ENCODE assay signal across 1 cellular context in the genomic region with DNA sequence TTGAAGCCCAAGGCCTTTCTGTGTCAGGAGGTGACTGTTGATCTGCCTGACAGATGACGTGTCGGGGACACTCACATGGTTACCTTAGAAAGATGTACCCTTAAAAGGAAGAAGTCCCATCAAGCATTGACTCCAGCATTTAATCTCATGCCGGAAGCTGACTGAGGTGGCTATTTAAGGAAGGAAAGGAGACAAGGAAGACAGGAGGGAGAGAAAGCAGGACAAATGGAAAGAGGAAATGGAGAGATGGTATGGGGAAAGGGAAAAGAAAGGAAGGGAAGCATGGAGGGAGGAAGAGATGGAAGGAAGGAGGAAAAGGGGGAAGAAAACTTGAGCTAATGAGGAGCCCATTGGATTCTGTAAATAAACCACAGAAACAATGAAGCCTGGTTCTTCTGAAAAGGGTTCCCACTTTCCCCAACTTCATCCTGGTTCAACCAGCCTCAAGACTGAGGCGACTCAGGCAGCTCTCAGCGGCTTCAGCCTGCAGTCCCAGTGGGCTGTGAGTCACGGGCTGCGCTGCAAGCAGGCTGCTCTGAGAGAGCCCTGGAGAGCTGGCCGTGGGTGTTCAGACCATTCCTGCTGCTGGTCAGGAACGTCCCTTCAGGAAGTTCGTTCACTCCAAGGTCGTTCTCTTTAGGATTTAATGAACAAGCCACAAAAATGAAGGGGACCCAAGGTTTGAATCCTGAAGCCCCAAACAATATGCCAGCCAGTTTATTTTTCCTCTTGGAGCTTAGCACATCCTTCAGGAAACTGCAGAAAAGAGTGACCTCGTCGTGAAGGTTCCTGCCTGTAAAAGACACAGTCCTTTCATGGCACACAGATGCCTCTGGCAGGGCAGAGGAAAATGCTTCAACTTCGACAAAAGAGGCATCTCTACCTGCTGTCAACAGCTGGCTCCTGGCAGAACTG.
TF ChIP-seq lines count a peak whose summit lies in the region.

No MANE protein-coding gene starts in this region.

TF ChIP-seq in HepG2, 621 proteins besides CTCF, POLR2A, EP300 and RAD21 (continued from another document):
- TF ChIP-seq, protein P1, sequence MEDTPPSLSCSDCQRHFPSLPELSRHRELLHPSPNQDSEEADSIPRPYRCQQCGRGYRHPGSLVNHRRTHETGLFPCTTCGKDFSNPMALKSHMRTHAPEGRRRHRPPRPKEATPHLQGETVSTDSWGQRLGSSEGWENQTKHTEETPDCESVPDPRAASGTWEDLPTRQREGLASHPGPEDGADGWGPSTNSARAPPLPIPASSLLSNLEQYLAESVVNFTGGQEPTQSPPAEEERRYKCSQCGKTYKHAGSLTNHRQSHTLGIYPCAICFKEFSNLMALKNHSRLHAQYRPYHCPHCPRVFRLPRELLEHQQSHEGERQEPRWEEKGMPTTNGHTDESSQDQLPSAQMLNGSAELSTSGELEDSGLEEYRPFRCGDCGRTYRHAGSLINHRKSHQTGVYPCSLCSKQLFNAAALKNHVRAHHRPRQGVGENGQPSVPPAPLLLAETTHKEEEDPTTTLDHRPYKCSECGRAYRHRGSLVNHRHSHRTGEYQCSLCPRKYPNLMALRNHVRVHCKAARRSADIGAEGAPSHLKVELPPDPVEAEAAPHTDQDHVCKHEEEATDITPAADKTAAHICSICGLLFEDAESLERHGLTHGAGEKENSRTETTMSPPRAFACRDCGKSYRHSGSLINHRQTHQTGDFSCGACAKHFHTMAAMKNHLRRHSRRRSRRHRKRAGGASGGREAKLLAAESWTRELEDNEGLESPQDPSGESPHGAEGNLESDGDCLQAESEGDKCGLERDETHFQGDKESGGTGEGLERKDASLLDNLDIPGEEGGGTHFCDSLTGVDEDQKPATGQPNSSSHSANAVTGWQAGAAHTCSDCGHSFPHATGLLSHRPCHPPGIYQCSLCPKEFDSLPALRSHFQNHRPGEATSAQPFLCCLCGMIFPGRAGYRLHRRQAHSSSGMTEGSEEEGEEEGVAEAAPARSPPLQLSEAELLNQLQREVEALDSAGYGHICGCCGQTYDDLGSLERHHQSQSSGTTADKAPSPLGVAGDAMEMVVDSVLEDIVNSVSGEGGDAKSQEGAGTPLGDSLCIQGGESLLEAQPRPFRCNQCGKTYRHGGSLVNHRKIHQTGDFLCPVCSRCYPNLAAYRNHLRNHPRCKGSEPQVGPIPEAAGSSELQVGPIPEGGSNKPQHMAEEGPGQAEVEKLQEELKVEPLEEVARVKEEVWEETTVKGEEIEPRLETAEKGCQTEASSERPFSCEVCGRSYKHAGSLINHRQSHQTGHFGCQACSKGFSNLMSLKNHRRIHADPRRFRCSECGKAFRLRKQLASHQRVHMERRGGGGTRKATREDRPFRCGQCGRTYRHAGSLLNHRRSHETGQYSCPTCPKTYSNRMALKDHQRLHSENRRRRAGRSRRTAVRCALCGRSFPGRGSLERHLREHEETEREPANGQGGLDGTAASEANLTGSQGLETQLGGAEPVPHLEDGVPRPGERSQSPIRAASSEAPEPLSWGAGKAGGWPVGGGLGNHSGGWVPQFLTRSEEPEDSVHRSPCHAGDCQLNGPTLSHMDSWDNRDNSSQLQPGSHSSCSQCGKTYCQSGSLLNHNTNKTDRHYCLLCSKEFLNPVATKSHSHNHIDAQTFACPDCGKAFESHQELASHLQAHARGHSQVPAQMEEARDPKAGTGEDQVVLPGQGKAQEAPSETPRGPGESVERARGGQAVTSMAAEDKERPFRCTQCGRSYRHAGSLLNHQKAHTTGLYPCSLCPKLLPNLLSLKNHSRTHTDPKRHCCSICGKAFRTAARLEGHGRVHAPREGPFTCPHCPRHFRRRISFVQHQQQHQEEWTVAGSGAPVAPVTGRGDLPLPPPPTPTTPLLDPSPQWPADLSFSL (CRISPR knock-in tag; IDR thresholded peaks at IDR 0.05): no peak
- TF ChIP-seq ZNF550 (CRISPR knock-in tag; IDR thresholded peaks at IDR 0.05; ENCODE audit: borderline replicate concordance) (no peak), ZNF572 (CRISPR knock-in tag; IDR thresholded peaks at IDR 0.05) (no peak), XBP1 (CRISPR knock-in tag; IDR thresholded peaks at IDR 0.05) (no peak), TOE1 (CRISPR knock-in tag; IDR thresholded peaks at IDR 0.05) (no peak), FOSL1 (CRISPR knock-in tag; IDR thresholded peaks at IDR 0.05; ENCODE audit: borderline replicate concordance) (no peak), POLR2AphosphoS2 (IDR thresholded peaks at IDR 0.05; ENCODE audit: low read depth, low read length) (no peak), SP4 (CRISPR knock-in tag; IDR thresholded peaks at IDR 0.05) (no peak), ZNF629 (CRISPR knock-in tag; conservative IDR thresholded peaks at IDR 0.05) (no peak), ZFP90 (CRISPR knock-in tag; IDR thresholded peaks at IDR 0.05; ENCODE audit: borderline replicate concordance) (no peak), ZNF205 (CRISPR knock-in tag; IDR thresholded peaks at IDR 0.05) (no peak), KDM5A (IDR thresholded peaks at IDR 0.05; ENCODE audit: borderline replicate concordance, low read length) (no peak), ZNF260 (CRISPR knock-in tag; IDR thresholded peaks at IDR 0.05; ENCODE audit: borderline replicate concordance, low read depth) (no peak)
- TF ChIP-seq, protein P2, sequence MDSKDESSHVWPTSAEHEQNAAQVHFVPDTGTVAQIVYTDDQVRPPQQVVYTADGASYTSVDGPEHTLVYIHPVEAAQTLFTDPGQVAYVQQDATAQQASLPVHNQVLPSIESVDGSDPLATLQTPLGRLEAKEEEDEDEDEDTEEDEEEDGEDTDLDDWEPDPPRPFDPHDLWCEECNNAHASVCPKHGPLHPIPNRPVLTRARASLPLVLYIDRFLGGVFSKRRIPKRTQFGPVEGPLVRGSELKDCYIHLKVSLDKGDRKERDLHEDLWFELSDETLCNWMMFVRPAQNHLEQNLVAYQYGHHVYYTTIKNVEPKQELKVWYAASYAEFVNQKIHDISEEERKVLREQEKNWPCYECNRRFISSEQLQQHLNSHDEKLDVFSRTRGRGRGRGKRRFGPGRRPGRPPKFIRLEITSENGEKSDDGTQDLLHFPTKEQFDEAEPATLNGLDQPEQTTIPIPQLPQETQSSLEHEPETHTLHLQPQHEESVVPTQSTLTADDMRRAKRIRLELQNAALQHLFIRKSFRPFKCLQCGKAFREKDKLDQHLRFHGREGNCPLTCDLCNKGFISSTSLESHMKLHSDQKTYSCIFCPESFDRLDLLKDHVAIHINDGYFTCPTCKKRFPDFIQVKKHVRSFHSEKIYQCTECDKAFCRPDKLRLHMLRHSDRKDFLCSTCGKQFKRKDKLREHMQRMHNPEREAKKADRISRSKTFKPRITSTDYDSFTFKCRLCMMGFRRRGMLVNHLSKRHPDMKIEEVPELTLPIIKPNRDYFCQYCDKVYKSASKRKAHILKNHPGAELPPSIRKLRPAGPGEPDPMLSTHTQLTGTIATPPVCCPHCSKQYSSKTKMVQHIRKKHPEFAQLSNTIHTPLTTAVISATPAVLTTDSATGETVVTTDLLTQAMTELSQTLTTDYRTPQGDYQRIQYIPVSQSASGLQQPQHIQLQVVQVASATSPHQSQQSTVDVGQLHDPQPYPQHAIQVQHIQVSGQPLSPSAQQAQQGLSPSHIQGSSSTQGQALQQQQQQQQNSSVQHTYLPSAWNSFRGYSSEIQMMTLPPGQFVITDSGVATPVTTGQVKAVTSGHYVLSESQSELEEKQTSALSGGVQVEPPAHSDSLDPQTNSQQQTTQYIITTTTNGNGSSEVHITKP (CRISPR knock-in tag; IDR thresholded peaks at IDR 0.05; ENCODE audit: low read depth): no peak
- TF ChIP-seq, protein P3, sequence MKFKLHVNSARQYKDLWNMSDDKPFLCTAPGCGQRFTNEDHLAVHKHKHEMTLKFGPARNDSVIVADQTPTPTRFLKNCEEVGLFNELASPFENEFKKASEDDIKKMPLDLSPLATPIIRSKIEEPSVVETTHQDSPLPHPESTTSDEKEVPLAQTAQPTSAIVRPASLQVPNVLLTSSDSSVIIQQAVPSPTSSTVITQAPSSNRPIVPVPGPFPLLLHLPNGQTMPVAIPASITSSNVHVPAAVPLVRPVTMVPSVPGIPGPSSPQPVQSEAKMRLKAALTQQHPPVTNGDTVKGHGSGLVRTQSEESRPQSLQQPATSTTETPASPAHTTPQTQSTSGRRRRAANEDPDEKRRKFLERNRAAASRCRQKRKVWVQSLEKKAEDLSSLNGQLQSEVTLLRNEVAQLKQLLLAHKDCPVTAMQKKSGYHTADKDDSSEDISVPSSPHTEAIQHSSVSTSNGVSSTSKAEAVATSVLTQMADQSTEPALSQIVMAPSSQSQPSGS (CRISPR knock-in tag; IDR thresholded peaks at IDR 0.05): no peak
- TF ChIP-seq, protein P4, sequence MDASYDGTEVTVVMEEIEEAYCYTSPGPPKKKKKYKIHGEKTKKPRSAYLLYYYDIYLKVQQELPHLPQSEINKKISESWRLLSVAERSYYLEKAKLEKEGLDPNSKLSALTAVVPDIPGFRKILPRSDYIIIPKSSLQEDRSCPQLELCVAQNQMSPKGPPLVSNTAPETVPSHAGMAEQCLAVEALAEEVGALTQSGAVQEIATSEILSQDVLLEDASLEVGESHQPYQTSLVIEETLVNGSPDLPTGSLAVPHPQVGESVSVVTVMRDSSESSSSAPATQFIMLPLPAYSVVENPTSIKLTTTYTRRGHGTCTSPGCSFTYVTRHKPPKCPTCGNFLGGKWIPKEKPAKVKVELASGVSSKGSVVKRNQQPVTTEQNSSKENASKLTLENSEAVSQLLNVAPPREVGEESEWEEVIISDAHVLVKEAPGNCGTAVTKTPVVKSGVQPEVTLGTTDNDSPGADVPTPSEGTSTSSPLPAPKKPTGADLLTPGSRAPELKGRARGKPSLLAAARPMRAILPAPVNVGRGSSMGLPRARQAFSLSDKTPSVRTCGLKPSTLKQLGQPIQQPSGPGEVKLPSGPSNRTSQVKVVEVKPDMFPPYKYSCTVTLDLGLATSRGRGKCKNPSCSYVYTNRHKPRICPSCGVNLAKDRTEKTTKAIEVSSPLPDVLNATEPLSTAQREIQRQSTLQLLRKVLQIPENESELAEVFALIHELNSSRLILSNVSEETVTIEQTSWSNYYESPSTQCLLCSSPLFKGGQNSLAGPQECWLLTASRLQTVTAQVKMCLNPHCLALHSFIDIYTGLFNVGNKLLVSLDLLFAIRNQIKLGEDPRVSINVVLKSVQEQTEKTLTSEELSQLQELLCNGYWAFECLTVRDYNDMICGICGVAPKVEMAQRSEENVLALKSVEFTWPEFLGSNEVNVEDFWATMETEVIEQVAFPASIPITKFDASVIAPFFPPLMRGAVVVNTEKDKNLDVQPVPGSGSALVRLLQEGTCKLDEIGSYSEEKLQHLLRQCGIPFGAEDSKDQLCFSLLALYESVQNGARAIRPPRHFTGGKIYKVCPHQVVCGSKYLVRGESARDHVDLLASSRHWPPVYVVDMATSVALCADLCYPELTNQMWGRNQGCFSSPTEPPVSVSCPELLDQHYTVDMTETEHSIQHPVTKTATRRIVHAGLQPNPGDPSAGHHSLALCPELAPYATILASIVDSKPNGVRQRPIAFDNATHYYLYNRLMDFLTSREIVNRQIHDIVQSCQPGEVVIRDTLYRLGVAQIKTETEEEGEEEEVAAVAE (CRISPR knock-in tag; IDR thresholded peaks at IDR 0.05; ENCODE audit: borderline replicate concordance): no peak
- TF ChIP-seq, protein P5, sequence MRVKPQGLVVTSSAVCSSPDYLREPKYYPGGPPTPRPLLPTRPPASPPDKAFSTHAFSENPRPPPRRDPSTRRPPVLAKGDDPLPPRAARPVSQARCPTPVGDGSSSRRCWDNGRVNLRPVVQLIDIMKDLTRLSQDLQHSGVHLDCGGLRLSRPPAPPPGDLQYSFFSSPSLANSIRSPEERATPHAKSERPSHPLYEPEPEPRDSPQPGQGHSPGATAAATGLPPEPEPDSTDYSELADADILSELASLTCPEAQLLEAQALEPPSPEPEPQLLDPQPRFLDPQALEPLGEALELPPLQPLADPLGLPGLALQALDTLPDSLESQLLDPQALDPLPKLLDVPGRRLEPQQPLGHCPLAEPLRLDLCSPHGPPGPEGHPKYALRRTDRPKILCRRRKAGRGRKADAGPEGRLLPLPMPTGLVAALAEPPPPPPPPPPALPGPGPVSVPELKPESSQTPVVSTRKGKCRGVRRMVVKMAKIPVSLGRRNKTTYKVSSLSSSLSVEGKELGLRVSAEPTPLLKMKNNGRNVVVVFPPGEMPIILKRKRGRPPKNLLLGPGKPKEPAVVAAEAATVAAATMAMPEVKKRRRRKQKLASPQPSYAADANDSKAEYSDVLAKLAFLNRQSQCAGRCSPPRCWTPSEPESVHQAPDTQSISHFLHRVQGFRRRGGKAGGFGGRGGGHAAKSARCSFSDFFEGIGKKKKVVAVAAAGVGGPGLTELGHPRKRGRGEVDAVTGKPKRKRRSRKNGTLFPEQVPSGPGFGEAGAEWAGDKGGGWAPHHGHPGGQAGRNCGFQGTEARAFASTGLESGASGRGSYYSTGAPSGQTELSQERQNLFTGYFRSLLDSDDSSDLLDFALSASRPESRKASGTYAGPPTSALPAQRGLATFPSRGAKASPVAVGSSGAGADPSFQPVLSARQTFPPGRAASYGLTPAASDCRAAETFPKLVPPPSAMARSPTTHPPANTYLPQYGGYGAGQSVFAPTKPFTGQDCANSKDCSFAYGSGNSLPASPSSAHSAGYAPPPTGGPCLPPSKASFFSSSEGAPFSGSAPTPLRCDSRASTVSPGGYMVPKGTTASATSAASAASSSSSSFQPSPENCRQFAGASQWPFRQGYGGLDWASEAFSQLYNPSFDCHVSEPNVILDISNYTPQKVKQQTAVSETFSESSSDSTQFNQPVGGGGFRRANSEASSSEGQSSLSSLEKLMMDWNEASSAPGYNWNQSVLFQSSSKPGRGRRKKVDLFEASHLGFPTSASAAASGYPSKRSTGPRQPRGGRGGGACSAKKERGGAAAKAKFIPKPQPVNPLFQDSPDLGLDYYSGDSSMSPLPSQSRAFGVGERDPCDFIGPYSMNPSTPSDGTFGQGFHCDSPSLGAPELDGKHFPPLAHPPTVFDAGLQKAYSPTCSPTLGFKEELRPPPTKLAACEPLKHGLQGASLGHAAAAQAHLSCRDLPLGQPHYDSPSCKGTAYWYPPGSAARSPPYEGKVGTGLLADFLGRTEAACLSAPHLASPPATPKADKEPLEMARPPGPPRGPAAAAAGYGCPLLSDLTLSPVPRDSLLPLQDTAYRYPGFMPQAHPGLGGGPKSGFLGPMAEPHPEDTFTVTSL (CRISPR knock-in tag; IDR thresholded peaks at IDR 0.05; ENCODE audit: borderline replicate concordance): no peak
